In genomic region chr1:44354840-44355581, GRCh38 we compare ENCODE assay signal across 8 cellular contexts. TPM values are rescaled to one million over a fixed set of nuclear protein-coding genes. Genes with fewer than 3 reads are reported as not detected.
A peak's percentile ranks its signal among the peaks of the same experiment; 100 is the strongest.
DNase-seq lines count a peak whose midpoint lies in the region; ATAC-seq and TF ChIP-seq lines count a peak whose summit lies in the region.

A gene with protein sequence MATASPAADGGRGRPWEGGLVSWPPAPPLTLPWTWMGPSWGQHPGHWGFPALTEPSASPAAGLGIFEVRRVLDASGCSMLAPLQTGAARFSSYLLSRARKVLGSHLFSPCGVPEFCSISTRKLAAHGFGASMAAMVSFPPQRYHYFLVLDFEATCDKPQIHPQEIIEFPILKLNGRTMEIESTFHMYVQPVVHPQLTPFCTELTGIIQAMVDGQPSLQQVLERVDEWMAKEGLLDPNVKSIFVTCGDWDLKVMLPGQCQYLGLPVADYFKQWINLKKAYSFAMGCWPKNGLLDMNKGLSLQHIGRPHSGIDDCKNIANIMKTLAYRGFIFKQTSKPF (minus strand): TSS chr1:44355257. CDS start chr1:44355026, 231 bp downstream.

- H3K9me3 ChIP-seq in DOHH2 (ENCODE audit: control insufficient read depth, insufficient read depth, low read length) = no peaks in the 10 kb centered on the region

- H3K36me3 ChIP-seq in DOHH2 (ENCODE audit: control insufficient read depth, low read length) (peaks cover 19% of the 10 kb centered on the region), GM23338 (ENCODE audit: insufficient read depth) (no peaks in the 10 kb centered on the region)

- H3K4me2 ChIP-seq in DOHH2 (ENCODE audit: low read length) (peak within 1 kb of the TSS; percentile 83), GM23338 (peak within 1 kb of the TSS; percentile 99)

- no peaks in the 10 kb centered on the region for H3K9me3 Mint-ChIP-seq in GM23338
- H3K9me3 Mint-ChIP-seq in naive B cell = no peaks in the 10 kb centered on the region
- no peaks in the 10 kb centered on the region for H3K9me3 Mint-ChIP-seq in stimulated activated memory B cell treated with anti-CD40 and anti-IgM and Interleukin-4, amounts not matched to agents 10 μg/mL and 1 μg/mL and 100 μg/mL, for 72 hours

- H3K27me3 Mint-ChIP-seq in GM23338 (ENCODE audit: insufficient read depth, low read depth, poor library complexity) (peaks cover 4% of the 10 kb centered on the region), naive B cell (no peaks in the 10 kb centered on the region)
- H3K27me3 Mint-ChIP-seq in stimulated activated memory B cell treated with anti-CD40 and anti-IgM and Interleukin-4, amounts not matched to agents 10 μg/mL and 1 μg/mL and 100 μg/mL, for 72 hours = no peaks in the 10 kb centered on the region

- peaks cover 45% of the 10 kb centered on the region for H3K4me1 Mint-ChIP-seq in GM23338
- peaks cover 29 to 36% (median 31%) of the 10 kb centered on the region in 3 donors for H3K4me1 Mint-ChIP-seq in naive B cell
- peaks cover 43% of the 10 kb centered on the region for H3K4me1 Mint-ChIP-seq in stimulated activated memory B cell treated with anti-CD40 and anti-IgM and Interleukin-4, amounts not matched to agents 10 μg/mL and 1 μg/mL and 100 μg/mL, for 72 hours

- TF ChIP-seq CTCF in DOHH2 (IDR thresholded peaks at IDR 0.05; ENCODE audit: low read depth, low read length, poor library complexity, severe bottlenecking) = no peak
- no peak for TF ChIP-seq CTCF in GM23338 (conservative IDR thresholded peaks at IDR 0.05; ENCODE audit: low read depth in 2 of 2)

- peak within 1 kb of the TSS; percentile 81 for H3K4me3 ChIP-seq in DOHH2 (ENCODE audit: low read length)
- peak within 1 kb of the TSS; percentile 98 for H3K4me3 ChIP-seq in GM23338

- H3K9me2 ChIP-seq in DOHH2 (replicated peaks; ENCODE audit: control insufficient read depth, low read length) (no peaks in the 10 kb centered on the region), GM23338 (ENCODE audit: insufficient read depth) (no peaks in the 10 kb centered on the region)

- H3K79me2 ChIP-seq in DOHH2 (ENCODE audit: control insufficient read depth, low read length) (peaks cover 41% of the 10 kb centered on the region), GM23338 (replicated peaks; ENCODE audit: insufficient read depth) (peaks cover 47% of the 10 kb centered on the region)

- H3K4me1 ChIP-seq in DOHH2 (ENCODE audit: control insufficient read depth, low read length) (peaks cover 29% of the 10 kb centered on the region), GM23338 (ENCODE audit: insufficient read depth) (peaks cover 32% of the 10 kb centered on the region)

- H3K27ac Mint-ChIP-seq in GM23338 = peak within 1 kb of the TSS; percentile 92
- peak within 1 kb of the TSS; percentile 90 to 96 (median 93) for H3K27ac Mint-ChIP-seq in naive B cell
- peak within 1 kb of the TSS; percentile 77 for H3K27ac Mint-ChIP-seq in stimulated activated memory B cell treated with anti-CD40 and anti-IgM and Interleukin-4, amounts not matched to agents 10 μg/mL and 1 μg/mL and 100 μg/mL, for 72 hours

- peak within 1 kb of the TSS; percentile 88 for H3K4me3 Mint-ChIP-seq in GM23338
- H3K4me3 Mint-ChIP-seq in naive B cell = peak within 1 kb of the TSS; percentile 87 to 98 (median 97)
- peak within 1 kb of the TSS; percentile 89 for H3K4me3 Mint-ChIP-seq in stimulated activated memory B cell treated with anti-CD40 and anti-IgM and Interleukin-4, amounts not matched to agents 10 μg/mL and 1 μg/mL and 100 μg/mL, for 72 hours

- peak within 1 kb of the TSS; percentile 17; the same call in 1 of the 2 replicates for H3K27ac ChIP-seq in DOHH2 (ENCODE audit: low read depth, low read length)
- H3K27ac ChIP-seq in GM23338 (ENCODE audit: low read depth) = peak within 1 kb of the TSS; percentile 63

- DNase-seq in GM23338 (ENCODE audit: low spot score) = peak; percentile 99
- DNase-seq in LHCN-M2 (ENCODE audit: low read depth) = peak; percentile 96
- DNase-seq in RPMI8226 = peak; percentile 99
- DNase-seq in activated T-helper 1 cell treated with anti-CD3 and anti-CD28 coated beads, Interleukin-2, amount 50 U/mL, for 16 hours (ENCODE audit: low read depth in 1 of 2, low spot score in 1 of 2) = peak; percentile 91 to 93
- DNase-seq in fibroblast of gingiva (ENCODE audit: low read depth) = peak; percentile 97
- DNase-seq in naive B cell = peak; percentile 95

- H3K27me3 ChIP-seq in DOHH2 (ENCODE audit: control insufficient read depth, low read length) (no peaks in the 10 kb centered on the region), GM23338 (ENCODE audit: insufficient read depth) (no peaks in the 10 kb centered on the region)

- H3K36me3 Mint-ChIP-seq in GM23338 (ENCODE audit: low read depth) = 0 out of 3 replicates have a peak, but pooled peaks cover 2% of the 10 kb centered on the region
- no peaks in the 10 kb centered on the region for H3K36me3 Mint-ChIP-seq in naive B cell
- peaks cover 19% of the 10 kb centered on the region for H3K36me3 Mint-ChIP-seq in stimulated activated memory B cell treated with anti-CD40 and anti-IgM and Interleukin-4, amounts not matched to agents 10 μg/mL and 1 μg/mL and 100 μg/mL, for 72 hours

- ATAC-seq in GM23338 (peak; percentile 97), naive B cell (ENCODE audit: low read depth in 2 of 2) (peak; percentile 99)
- ATAC-seq in stimulated activated memory B cell treated with anti-CD40 and anti-IgM and Interleukin-4, amounts not matched to agents 10 μg/mL and 1 μg/mL and 100 μg/mL, for 72 hours = peak; percentile 100

- H2AFZ ChIP-seq in GM23338 = peak within 1 kb of the TSS; percentile 99

- H4K20me1 ChIP-seq in DOHH2 (ENCODE audit: control insufficient read depth, insufficient read depth, low read depth, low read length) = no peaks in the 10 kb centered on the region; the same call in 1 of the 2 replicates
- peaks cover 34% of the 10 kb centered on the region for H4K20me1 ChIP-seq in GM23338 (replicated peaks; ENCODE audit: insufficient read depth)

- H3F3A ChIP-seq in DOHH2 (ENCODE audit: control insufficient read depth, insufficient read depth) (no peaks in the 10 kb centered on the region), GM23338 (replicated peaks; ENCODE audit: low read depth) (0 out of 2 replicates have a peak, but pooled peaks cover under 1% of the 10 kb centered on the region)

TF ChIP-seq in GM23338, 12 proteins besides CTCF, POLR2A, EP300 and RAD21 (continues in another document):
- peak; percentile 89 for TF ChIP-seq ETS1 (IDR thresholded peaks at IDR 0.05)

RNA-seq across cellular contexts. Expression of the gene that starts here (rescaled TPM):
- 70.1 and 92.5 TPM in 2 replicates for total RNA-seq in GM23338 (2014; rRNA removed; shearing (Covaris generic))
- polyA plus RNA-seq in GM23338 (2016; fragmentation: Nextera tagmentation; extraction: Ambion mirVana) (56.4 and 63.0 TPM in 2 replicates), naive B cell (ENCODE audit: low read depth in 6 of 6) (10 to 100 TPM; 42.3 to 69.2 (median 47.9) TPM)
- total RNA-seq in LHCN-M2 (2014; rRNA removed) = 59.7 and 59.8 TPM in 2 replicates
- 66.2 TPM for polyA plus RNA-seq in LHCN-M2 (2012)

Comparison
In these comparisons a context has a peak if more than half of its experiments do, and no peak if none do; other contexts are left out.
1. Peak in every context shown above with its lines: DNase-seq, ATAC-seq, H3K4me3 ChIP-seq and H3K27ac ChIP-seq.